ENCODE assay signal across 11 cellular contexts in genomic region chr2:31086585-31086984, GRCh38.
"Had no signal": no experiment of that assay in that cellular context is flagged by ENCODE, and none has a peak within 500 bp of the region (broad histone marks: within the 10 kb centered on the region; RNA-seq: fewer than 3 reads in every experiment).

No MANE protein-coding gene starts in this region.

- FAIRE-seq: H1, H54 had no signal

- H3K4me3 ChIP-seq: GM23248, GM23338, HAP-1 had no signal

- DNase-seq: GM23248, GOT3, H7, H9, HCEC 1CT, HFFc6 had no signal

- H3K9ac ChIP-seq: GM23248 had no signal

- H2AFZ ChIP-seq: GM23248, GM23338 had no signal

- H3K4me1 ChIP-seq: HAP-1 had no signal

- ATAC-seq: GM23338, HCT116 had no signal

- H3K9me3 ChIP-seq: HAP-1 had no signal

- H3K36me3 ChIP-seq: HAP-1 had no signal

- H3K4me2 ChIP-seq: GM23338 had no signal

- H3K27ac ChIP-seq: GM23248 had no signal
